ENCODE assay signal across 16 cellular contexts in the genomic region with DNA sequence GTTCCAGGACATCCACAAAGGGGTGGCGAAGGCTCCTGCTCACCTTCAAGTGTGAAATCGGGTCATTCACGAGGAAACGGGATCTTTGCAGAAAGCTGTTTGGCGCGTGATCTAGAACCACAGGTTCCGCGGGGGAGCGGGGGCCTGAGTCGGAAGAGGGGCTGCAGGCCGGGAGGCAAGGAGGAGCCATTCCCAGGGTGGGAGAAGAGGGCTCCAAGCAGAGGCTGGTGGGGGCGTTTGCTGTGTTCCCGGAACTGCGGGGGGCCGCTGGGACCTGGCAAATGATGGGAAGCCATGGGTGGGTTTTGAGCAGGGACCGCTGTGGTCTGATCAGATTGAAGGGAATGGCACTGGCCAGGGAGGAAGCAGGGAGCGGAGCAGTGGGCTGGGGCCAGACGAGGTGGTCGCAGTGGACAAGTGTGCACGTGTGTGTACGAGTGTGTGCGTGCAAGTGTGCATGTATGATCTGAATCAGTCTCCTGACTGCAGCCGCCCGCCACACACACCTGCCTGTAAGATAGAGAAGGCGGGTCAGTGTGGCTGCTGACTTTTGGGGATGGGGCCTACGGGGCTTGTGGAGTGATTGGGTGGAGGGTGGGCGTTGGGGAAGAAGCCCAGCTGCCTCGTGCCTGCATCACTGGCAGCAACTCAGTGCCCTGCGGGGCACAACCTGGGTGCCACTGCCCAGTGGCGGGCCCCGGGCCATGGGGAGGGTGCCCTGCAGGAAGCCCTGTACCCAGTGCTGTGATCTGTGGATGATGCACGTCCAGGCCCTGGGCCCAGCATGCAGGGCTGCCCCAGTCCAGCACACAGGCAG.
DNase-seq lines count a peak whose midpoint lies in the region; ATAC-seq, FAIRE-seq and TF ChIP-seq lines count a peak whose summit lies in the region.
"Had no signal": no experiment of that assay in that cellular context is flagged by ENCODE, and none has a peak within 500 bp of the region (broad histone marks: within the 10 kb centered on the region; RNA-seq: fewer than 3 reads in every experiment).

No MANE protein-coding gene starts in this region.

- POLR2A ChIA-PET in HepG2 (lab: Yijun Ruan, JAX) = no interaction called here

- H3K9me3 Mint-ChIP-seq in activated T-cell treated with anti-CD3 and anti-CD28 coated beads, Interleukin-2, amount 50 U/mL, for 72 hours = no peaks in the 10 kb centered on the region

- H2AFZ ChIP-seq in HepG2 (ENCODE audit: low read length) (no peak overlapping the region), hepatocyte (no peak overlapping the region)

- TF ChIP-seq RAD21 in HepG2 (CRISPR knock-in tag; IDR thresholded peaks at IDR 0.05) = no peak

- no peaks in the 10 kb centered on the region for H3K9me2 ChIP-seq in hepatocyte (replicated peaks; ENCODE audit: insufficient read depth)

- TF ChIP-seq POLR2A in HepG2 (IDR thresholded peaks at IDR 0.05; ENCODE audit: insufficient read depth in 1 of 2, low read depth in 2 of 2, low read length in 2 of 2) = no peak
- TF ChIP-seq POLR2A in sigmoid colon (IDR thresholded peaks at IDR 0.05) = no peak

- FAIRE-seq in HepG2 (lab: Jason Lieb, UNC) = no peak
- FAIRE-seq: A204.1, colon had no signal

- H3K4me1 ChIP-seq in HepG2 (ENCODE audit: insufficient read depth, low read length) (no peaks in the 10 kb centered on the region), sigmoid colon (peaks cover 0 to 42% (median 37%) of the 10 kb centered on the region in 4 donors), hepatocyte (ENCODE audit: insufficient read depth) (peaks cover 19% of the 10 kb centered on the region)
- H3K4me1 ChIP-seq: testis had no signal

- no peak overlapping the region for H3K9ac ChIP-seq in HepG2 (ENCODE audit: insufficient read depth, low read depth, low read length)

- H3K4me1 Mint-ChIP-seq in activated T-cell treated with anti-CD3 and anti-CD28 coated beads, Interleukin-2, amount 50 U/mL, for 72 hours (ENCODE audit: low read depth) = no peaks in the 10 kb centered on the region

- H3K27ac Mint-ChIP-seq in activated T-cell treated with anti-CD3 and anti-CD28 coated beads, Interleukin-2, amount 50 U/mL, for 72 hours = no peak overlapping the region

- H3K4me3 ChIP-seq in HepG2 (replicated peaks in 1 of 3; ENCODE audit: insufficient read depth in 1 of 3, low read depth in 2 of 3, low read length in 3 of 3) (no peak overlapping the region), sigmoid colon (no peak overlapping the region), hepatocyte (no peak overlapping the region)
- H3K4me3 ChIP-seq: BLaER1 treated with 17β-estradiol and CSF1 and Interleukin-3, amounts not matched to agents 10 nM and 100 nM; testis had no signal

- no TSS peak for BruUV-seq in HepG2 (replicated peaks; lab: Mats Ljungman, UMichigan)

- no peak for ATAC-seq in activated T-cell treated with anti-CD3 and anti-CD28 coated beads, Interleukin-2, amount 50 U/mL, for 72 hours (replicated peaks in 1 of 2)
- peak; percentile 23 for ATAC-seq in HepG2
- ATAC-seq: activated CD4-positive, CD25-positive, alpha-beta regulatory T cell treated with anti-CD3 and anti-CD28 coated beads, Interleukin-2, amount 50 U/mL, for 24 hours had no signal

- no peaks in the 10 kb centered on the region for H4K20me1 ChIP-seq in HepG2 (ENCODE audit: insufficient read depth, low read length)
- no peaks in the 10 kb centered on the region for H4K20me1 ChIP-seq in hepatocyte (ENCODE audit: insufficient read depth, poor library complexity, severe bottlenecking)

- H3K36me3 Mint-ChIP-seq in activated T-cell treated with anti-CD3 and anti-CD28 coated beads, Interleukin-2, amount 50 U/mL, for 72 hours (ENCODE audit: insufficient read depth in 2 of 2) = no peaks in the 10 kb centered on the region

- H3K79me2 ChIP-seq in HepG2 (ENCODE audit: insufficient read depth, low read length) (no peaks in the 10 kb centered on the region), hepatocyte (no peaks in the 10 kb centered on the region)

- 56% methylated on average over 25 of the region's 32 CpGs for whole genome bisulfite sequencing in HepG2 (ENCODE audit: low lambda C conversion rate)
- 93 to 95% methylated on average over 32 of the region's 32 CpGs for WGBS in sigmoid colon, 2 donors
- 96% methylated on average over 32 of the region's 32 CpGs for WGBS in hepatocyte (ENCODE audit: low lambda C conversion rate, missing lambda C conversion rate)

- no peak for TF ChIP-seq CTCF in HepG2 (CRISPR knock-in tag; IDR thresholded peaks at IDR 0.05)
- TF ChIP-seq CTCF in sigmoid colon (IDR thresholded peaks at IDR 0.05) = no peak
- no peak for TF ChIP-seq CTCF in hepatocyte (IDR thresholded peaks at IDR 0.05; ENCODE audit: poor library complexity)

- H3K27me3 Mint-ChIP-seq in activated T-cell treated with anti-CD3 and anti-CD28 coated beads, Interleukin-2, amount 50 U/mL, for 72 hours (ENCODE audit: low read depth) = no peaks in the 10 kb centered on the region

- in situ Hi-C loops in HepG2 (cut with HindIII; ENCODE audit: extremely low pct_ligation_motif_present, low pct_unique_long_range_greater_than_20kb) = no loop called here

- no peaks in the 10 kb centered on the region for H3K9me3 ChIP-seq in HepG2 (ENCODE audit: low read length)
- no peaks in the 10 kb centered on the region for H3K9me3 ChIP-seq in sigmoid colon
- H3K9me3 ChIP-seq in hepatocyte (ENCODE audit: low read depth) = no peaks in the 10 kb centered on the region
- H3K9me3 ChIP-seq: BLaER1 treated with 17β-estradiol and CSF1 and Interleukin-3, amounts not matched to agents 10 nM and 100 nM; testis had no signal

- no peak overlapping the region for H3K4me3 Mint-ChIP-seq in activated T-cell treated with anti-CD3 and anti-CD28 coated beads, Interleukin-2, amount 50 U/mL, for 72 hours

- H3K4me2 ChIP-seq in HepG2 (ENCODE audit: low read depth, low read length) (no peak overlapping the region), hepatocyte (no peak overlapping the region)

- H3K27ac ChIP-seq in HepG2 (ENCODE audit: extremely low read length, insufficient read depth, low read length) (no peak overlapping the region), sigmoid colon (no peak overlapping the region), hepatocyte (no peak overlapping the region)
- H3K27ac ChIP-seq: testis had no signal

- intact Hi-C loops in HepG2 (cut with micrococcal nuclease; ENCODE audit: unreplicated experiment) (no loop called here), sigmoid colon (cut with DNase I) (no loop called here)

- peak; percentile 8 for DNase-seq in activated T-cell treated with anti-CD3 and anti-CD28 coated beads, Interleukin-2, amount 50 U/mL, for 1 hour
- DNase-seq in activated T-cell treated with anti-CD3 and anti-CD28 coated beads, Interleukin-2, amount 50 U/mL, for 72 hours = no peak
- DNase-seq in activated naive CD4-positive, alpha-beta T cell treated with anti-CD3 and anti-CD28 coated beads, Interleukin-2, amount 50 U/mL, for 16 hours = peak; percentile 7
- DNase-seq in HepG2 (ENCODE audit: low spot score) (no peak), sigmoid colon (peak; percentile 52), hepatocyte (ENCODE audit: low spot score) (no peak), NCI-H2171 treated with DMSO at 0.1 percent for 48 hours (lab: John Stamatoyannopoulos, UW) (no peak), RPMI8226 (no peak)
- DNase-seq: NCI-H1436; OCI-M1; stimulated activated CD4-positive, alpha-beta T cell treated with anti-CD3 and anti-CD28 coated beads, Interleukin-12 subunit alpha, Interleukin-12 subunit beta, amount 100 ng/mL, for 4 hours; testis had no signal

- TF ChIP-seq EP300 in HepG2 (IDR thresholded peaks at IDR 0.05; ENCODE audit: low read depth in 2 of 2, low read length in 2 of 2) = no peak
- TF ChIP-seq EP300 in HepG2 (CRISPR knock-in tag; IDR thresholded peaks at IDR 0.05; ENCODE audit: borderline replicate concordance) = no peak
- TF ChIP-seq EP300 in sigmoid colon (IDR thresholded peaks at IDR 0.05) = no peak

- H3K27me3 ChIP-seq in HepG2 (ENCODE audit: control insufficient read depth in 1 of 2, insufficient read depth in 2 of 2, low read length in 2 of 2) (peaks cover 6 to 29% of the 10 kb centered on the region in 2 experiments; a peak in 3 of 5 replicates), sigmoid colon (no peaks in the 10 kb centered on the region), hepatocyte (no peaks in the 10 kb centered on the region)
- H3K27me3 ChIP-seq: BLaER1 treated with 17β-estradiol and CSF1 and Interleukin-3, amounts not matched to agents 10 nM and 100 nM; testis had no signal

- H3K36me3 ChIP-seq in HepG2 (replicated peaks in 1 of 2; ENCODE audit: control insufficient read depth in 1 of 2, insufficient read depth in 2 of 2, low read length in 2 of 2) = no peaks in the 10 kb centered on the region
- no peaks in the 10 kb centered on the region for H3K36me3 ChIP-seq in sigmoid colon
- H3K36me3 ChIP-seq in hepatocyte (replicated peaks; ENCODE audit: insufficient read depth, low read depth) = no peaks in the 10 kb centered on the region
- H3K36me3 ChIP-seq: BLaER1 treated with 17β-estradiol and CSF1 and Interleukin-3, amounts not matched to agents 10 nM and 100 nM had no signal

- CTCF ChIA-PET in HepG2 (lab: Yijun Ruan, JAX; ENCODE audit: low intra/inter-chr PET ratio, low total read pairs) = no interaction called here

TF ChIP-seq in HepG2, 621 proteins besides CTCF, POLR2A, EP300 and RAD21 (continues in another document):
- TF ChIP-seq GTF2F1 (IDR thresholded peaks at IDR 0.05; ENCODE audit: low read length) (no peak), ZNF552 (CRISPR knock-in tag; IDR thresholded peaks at IDR 0.05; ENCODE audit: borderline replicate concordance) (no peak), ZNF891 (CRISPR knock-in tag; IDR thresholded peaks at IDR 0.05) (no peak), ZNF850 (CRISPR knock-in tag; conservative IDR thresholded peaks at IDR 0.05) (no peak)
- TF ChIP-seq, protein P1, sequence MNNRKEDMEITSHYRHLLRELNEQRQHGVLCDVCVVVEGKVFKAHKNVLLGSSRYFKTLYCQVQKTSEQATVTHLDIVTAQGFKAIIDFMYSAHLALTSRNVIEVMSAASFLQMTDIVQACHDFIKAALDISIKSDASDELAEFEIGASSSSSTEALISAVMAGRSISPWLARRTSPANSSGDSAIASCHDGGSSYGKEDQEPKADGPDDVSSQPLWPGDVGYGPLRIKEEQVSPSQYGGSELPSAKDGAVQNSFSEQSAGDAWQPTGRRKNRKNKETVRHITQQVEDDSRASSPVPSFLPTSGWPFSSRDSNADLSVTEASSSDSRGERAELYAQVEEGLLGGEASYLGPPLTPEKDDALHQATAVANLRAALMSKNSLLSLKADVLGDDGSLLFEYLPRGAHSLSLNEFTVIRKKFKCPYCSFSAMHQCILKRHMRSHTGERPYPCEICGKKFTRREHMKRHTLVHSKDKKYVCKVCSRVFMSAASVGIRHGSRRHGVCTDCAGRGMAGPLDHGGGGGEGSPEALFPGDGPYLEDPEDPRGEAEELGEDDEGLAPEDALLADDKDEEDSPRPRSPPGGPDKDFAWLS (CRISPR knock-in tag; IDR thresholded peaks at IDR 0.05; ENCODE audit: borderline replicate concordance) = no peak

Comparison
In these comparisons a context has a peak if more than half of its experiments do, and no peak if none do; other contexts are left out.
1. DNase-seq: peak in activated T-cell treated with anti-CD3 and anti-CD28 coated beads, Interleukin-2, amount 50 U/mL, for 1 hour (single experiment), activated naive CD4-positive, alpha-beta T cell treated with anti-CD3 and anti-CD28 coated beads, Interleukin-2, amount 50 U/mL, for 16 hours (single experiment) and sigmoid colon (single experiment); none in activated T-cell treated with anti-CD3 and anti-CD28 coated beads, Interleukin-2, amount 50 U/mL, for 72 hours (0 of 2), HepG2 (single experiment), hepatocyte (single experiment), NCI-H2171 treated with DMSO at 0.1 percent for 48 hours (single experiment) and RPMI8226 (single experiment).